In genomic region chr12:16361142-16361783, GRCh38 we compare ENCODE assay signal across 1 cellular context.
TF ChIP-seq lines count a peak whose summit lies in the region.

No MANE protein-coding gene starts in this region.

TF ChIP-seq in GM23338, 12 proteins besides CTCF, POLR2A, EP300 and RAD21 (continued from another document):
- TF ChIP-seq, protein P1, sequence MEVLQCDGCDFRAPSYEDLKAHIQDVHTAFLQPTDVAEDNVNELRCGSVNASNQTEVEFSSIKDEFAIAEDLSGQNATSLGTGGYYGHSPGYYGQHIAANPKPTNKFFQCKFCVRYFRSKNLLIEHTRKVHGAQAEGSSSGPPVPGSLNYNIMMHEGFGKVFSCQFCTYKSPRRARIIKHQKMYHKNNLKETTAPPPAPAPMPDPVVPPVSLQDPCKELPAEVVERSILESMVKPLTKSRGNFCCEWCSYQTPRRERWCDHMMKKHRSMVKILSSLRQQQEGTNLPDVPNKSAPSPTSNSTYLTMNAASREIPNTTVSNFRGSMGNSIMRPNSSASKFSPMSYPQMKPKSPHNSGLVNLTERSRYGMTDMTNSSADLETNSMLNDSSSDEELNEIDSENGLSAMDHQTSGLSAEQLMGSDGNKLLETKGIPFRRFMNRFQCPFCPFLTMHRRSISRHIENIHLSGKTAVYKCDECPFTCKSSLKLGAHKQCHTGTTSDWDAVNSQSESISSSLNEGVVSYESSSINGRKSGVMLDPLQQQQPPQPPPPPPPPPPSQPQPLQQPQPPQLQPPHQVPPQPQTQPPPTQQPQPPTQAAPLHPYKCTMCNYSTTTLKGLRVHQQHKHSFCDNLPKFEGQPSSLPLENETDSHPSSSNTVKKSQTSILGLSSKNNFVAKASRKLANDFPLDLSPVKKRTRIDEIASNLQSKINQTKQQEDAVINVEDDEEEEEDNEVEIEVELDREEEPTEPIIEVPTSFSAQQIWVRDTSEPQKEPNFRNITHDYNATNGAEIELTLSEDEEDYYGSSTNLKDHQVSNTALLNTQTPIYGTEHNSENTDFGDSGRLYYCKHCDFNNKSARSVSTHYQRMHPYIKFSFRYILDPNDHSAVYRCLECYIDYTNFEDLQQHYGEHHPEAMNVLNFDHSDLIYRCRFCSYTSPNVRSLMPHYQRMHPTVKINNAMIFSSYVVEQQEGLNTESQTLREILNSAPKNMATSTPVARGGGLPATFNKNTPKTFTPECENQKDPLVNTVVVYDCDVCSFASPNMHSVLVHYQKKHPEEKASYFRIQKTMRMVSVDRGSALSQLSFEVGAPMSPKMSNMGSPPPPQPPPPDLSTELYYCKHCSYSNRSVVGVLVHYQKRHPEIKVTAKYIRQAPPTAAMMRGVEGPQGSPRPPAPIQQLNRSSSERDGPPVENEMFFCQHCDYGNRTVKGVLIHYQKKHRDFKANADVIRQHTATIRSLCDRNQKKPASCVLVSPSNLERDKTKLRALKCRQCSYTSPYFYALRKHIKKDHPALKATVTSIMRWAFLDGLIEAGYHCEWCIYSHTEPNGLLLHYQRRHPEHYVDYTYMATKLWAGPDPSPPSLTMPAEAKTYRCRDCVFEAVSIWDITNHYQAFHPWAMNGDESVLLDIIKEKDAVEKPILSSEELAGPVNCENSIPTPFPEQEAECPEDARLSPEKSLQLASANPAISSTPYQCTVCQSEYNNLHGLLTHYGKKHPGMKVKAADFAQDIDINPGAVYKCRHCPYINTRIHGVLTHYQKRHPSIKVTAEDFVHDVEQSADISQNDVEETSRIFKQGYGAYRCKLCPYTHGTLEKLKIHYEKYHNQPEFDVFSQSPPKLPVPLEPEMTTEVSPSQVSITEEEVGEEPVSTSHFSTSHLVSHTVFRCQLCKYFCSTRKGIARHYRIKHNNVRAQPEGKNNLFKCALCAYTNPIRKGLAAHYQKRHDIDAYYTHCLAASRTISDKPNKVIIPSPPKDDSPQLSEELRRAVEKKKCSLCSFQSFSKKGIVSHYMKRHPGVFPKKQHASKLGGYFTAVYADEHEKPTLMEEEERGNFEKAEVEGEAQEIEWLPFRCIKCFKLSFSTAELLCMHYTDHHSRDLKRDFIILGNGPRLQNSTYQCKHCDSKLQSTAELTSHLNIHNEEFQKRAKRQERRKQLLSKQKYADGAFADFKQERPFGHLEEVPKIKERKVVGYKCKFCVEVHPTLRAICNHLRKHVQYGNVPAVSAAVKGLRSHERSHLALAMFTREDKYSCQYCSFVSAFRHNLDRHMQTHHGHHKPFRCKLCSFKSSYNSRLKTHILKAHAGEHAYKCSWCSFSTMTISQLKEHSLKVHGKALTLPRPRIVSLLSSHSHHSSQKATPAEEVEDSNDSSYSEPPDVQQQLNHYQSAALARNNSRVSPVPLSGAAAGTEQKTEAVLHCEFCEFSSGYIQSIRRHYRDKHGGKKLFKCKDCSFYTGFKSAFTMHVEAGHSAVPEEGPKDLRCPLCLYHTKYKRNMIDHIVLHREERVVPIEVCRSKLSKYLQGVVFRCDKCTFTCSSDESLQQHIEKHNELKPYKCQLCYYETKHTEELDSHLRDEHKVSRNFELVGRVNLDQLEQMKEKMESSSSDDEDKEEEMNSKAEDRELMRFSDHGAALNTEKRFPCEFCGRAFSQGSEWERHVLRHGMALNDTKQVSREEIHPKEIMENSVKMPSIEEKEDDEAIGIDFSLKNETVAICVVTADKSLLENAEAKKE (CRISPR knock-in tag; IDR thresholded peaks at IDR 0.05): no peak
- no peak for TF ChIP-seq ZNF114 (CRISPR knock-in tag; IDR thresholded peaks at IDR 0.05)
- TF ChIP-seq NANOG (IDR thresholded peaks at IDR 0.05; ENCODE audit: borderline replicate concordance): no peak
- TF ChIP-seq, protein P2, sequence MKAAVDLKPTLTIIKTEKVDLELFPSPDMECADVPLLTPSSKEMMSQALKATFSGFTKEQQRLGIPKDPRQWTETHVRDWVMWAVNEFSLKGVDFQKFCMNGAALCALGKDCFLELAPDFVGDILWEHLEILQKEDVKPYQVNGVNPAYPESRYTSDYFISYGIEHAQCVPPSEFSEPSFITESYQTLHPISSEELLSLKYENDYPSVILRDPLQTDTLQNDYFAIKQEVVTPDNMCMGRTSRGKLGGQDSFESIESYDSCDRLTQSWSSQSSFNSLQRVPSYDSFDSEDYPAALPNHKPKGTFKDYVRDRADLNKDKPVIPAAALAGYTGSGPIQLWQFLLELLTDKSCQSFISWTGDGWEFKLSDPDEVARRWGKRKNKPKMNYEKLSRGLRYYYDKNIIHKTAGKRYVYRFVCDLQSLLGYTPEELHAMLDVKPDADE (IDR thresholded peaks at IDR 0.05): no peak
- no peak for TF ChIP-seq CREB1 (CRISPR knock-in tag; IDR thresholded peaks at IDR 0.05; ENCODE audit: low read depth)
- TF ChIP-seq EZH2 (IDR thresholded peaks at IDR 0.05; ENCODE audit: low read depth, unreplicated experiment): no peak
- no peak for TF ChIP-seq REST (IDR thresholded peaks at IDR 0.05; ENCODE audit: unreplicated experiment)
